ENCODE assay signal across 23 cellular contexts in the genomic region with DNA sequence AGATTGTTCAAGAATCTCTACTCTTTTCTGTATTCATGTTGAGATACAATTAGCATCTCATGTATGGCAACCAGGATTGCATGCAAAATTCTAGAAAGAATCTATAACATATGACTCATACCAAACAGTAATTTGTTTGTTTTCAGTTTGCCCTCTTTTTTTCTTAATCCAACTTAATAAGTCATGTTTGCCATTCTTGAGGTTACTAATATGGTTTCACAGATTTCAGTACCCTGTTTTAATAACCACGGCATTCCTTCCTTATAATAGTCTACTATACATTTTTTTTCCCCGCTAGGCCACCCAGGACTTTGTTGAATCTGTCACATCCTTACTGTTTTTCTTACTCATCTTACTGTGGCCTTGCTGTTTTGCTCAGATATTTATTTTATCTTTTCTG.
DNase-seq lines count a peak whose midpoint lies in the region; ATAC-seq, FAIRE-seq and TF ChIP-seq lines count a peak whose summit lies in the region.
"Had no signal": no experiment of that assay in that cellular context is flagged by ENCODE, and none has a peak within 500 bp of the region (broad histone marks: within the 10 kb centered on the region; RNA-seq: fewer than 3 reads in every experiment).

No MANE protein-coding gene starts in this region.

- no peak for FAIRE-seq in kidney (lab: Jason Lieb, UNC)

- H3K36me3 ChIP-seq in osteoblast (ENCODE audit: insufficient read depth, low read length) (peaks cover 11% of the 10 kb centered on the region), kidney (ENCODE audit: control insufficient read depth in 1 of 2, insufficient read depth in 2 of 2, low read length in 2 of 2) (no peaks in the 10 kb centered on the region)
- H3K36me3 ChIP-seq: gastroesophageal sphincter had no signal

- H3K4me3 ChIP-seq in cardiac fibroblast (replicated peaks in 1 of 2; ENCODE audit: low read depth in 2 of 2, low read length in 2 of 2) (no peak overlapping the region), osteoblast (ENCODE audit: insufficient read depth, low read length) (no peak overlapping the region), kidney (ENCODE audit: low read length in 2 of 2) (no peak overlapping the region)
- H3K4me3 ChIP-seq: gastroesophageal sphincter, skin epidermis had no signal

- DNase-seq in EH (ENCODE audit: low read depth) (peak; percentile 95), NCI-H1048 (lab: John Stamatoyannopoulos, UW) (peak; percentile 47), cardiac fibroblast (ENCODE audit: low read depth in 2 of 2) (peak; percentile 15 to 36), osteoblast (ENCODE audit: insufficient read length, low spot score, missing footprints) (peak; percentile 44), Right ventricle myocardium inferior (ENCODE audit: missing footprints) (no peak), kidney (no peak)
- no peak for DNase-seq in central memory CD4-positive, alpha-beta T cell
- DNase-seq: activated B cell treated with CpG ODN at 0.5 μM for 24 hours; activated CD8-positive, alpha-beta memory T cell treated with anti-CD3 and anti-CD28 coated beads for 24 hours; activated naive CD8-positive, alpha-beta T cell treated with anti-CD3 and anti-CD28 coated beads, Interleukin-2, amount 10 ng/mL, durations not matched to agents 7 days and 5 days; cerebellar nuclear complex; GOT3; left colon; NCI-H2081; NCI-H524; posterior cingulate gyrus; SIG-M5; stimulated activated CD4-positive, alpha-beta T cell treated with anti-CD3 and anti-CD28 coated beads, Interleukin-4, amount 100 ng/mL, for 24 hours; substantia nigra had no signal

- H3K27ac ChIP-seq in osteoblast (ENCODE audit: low read depth, low read length) (peak overlapping the region; percentile 82), kidney (ENCODE audit: low read depth in 2 of 2, low read length in 2 of 2) (no peak overlapping the region)
- H3K27ac ChIP-seq: C4-2B, gastroesophageal sphincter, skin epidermis had no signal

- no peak for TF ChIP-seq CTCF in cardiac fibroblast (IDR thresholded peaks at IDR 0.05; ENCODE audit: low read depth, low read length)
- no peak for TF ChIP-seq CTCF in osteoblast (IDR thresholded peaks at IDR 0.05; ENCODE audit: extremely low read depth, low read depth, low read length)
- no peak for TF ChIP-seq CTCF in kidney (IDR thresholded peaks at IDR 0.05; ENCODE audit: borderline replicate concordance, extremely low read depth, insufficient read depth)

- H2AFZ ChIP-seq in osteoblast (ENCODE audit: low read length), result no peak overlapping the region

- H3K27me3 ChIP-seq in osteoblast (ENCODE audit: insufficient read depth, low read length), result no peaks in the 10 kb centered on the region
- H3K27me3 ChIP-seq: gastroesophageal sphincter had no signal

- intact Hi-C loops in Right ventricle myocardium inferior (cut with DNase I) (no loop called here), kidney (cut with DNase I) (no loop called here)

- no peaks in the 10 kb centered on the region for H4K20me1 ChIP-seq in osteoblast (ENCODE audit: insufficient read depth, low read length)

- peaks cover 49% of the 10 kb centered on the region for H3K4me1 ChIP-seq in osteoblast (ENCODE audit: insufficient read depth, low read length)
- no peaks in the 10 kb centered on the region for H3K4me1 ChIP-seq in kidney (ENCODE audit: control insufficient read depth in 1 of 2, insufficient read depth in 1 of 2, low read depth in 1 of 2, low read length in 2 of 2)
- H3K4me1 ChIP-seq: gastroesophageal sphincter had no signal

- H3K9ac ChIP-seq in kidney (ENCODE audit: low read length in 2 of 2), result no peak overlapping the region

- H3K9me3 ChIP-seq in osteoblast (ENCODE audit: low read depth, low read length), result no peaks in the 10 kb centered on the region
- peaks cover 0 to 2% of the 10 kb centered on the region in 2 donors for H3K9me3 ChIP-seq in kidney (ENCODE audit: control insufficient read depth in 1 of 2, low read length in 2 of 2)
- H3K9me3 ChIP-seq: gastroesophageal sphincter had no signal

- H3K79me2 ChIP-seq in osteoblast (ENCODE audit: insufficient read depth, low read length), result peaks cover 2% of the 10 kb centered on the region

- no peak overlapping the region for H3K4me2 ChIP-seq in osteoblast (ENCODE audit: insufficient read depth, low read length)

- ATAC-seq in Right ventricle myocardium inferior (no peak), GM21447 (IDR thresholded peaks at IDR 0.05; ENCODE audit: unreplicated experiment) (no peak)
- ATAC-seq: gastroesophageal sphincter, left colon had no signal

Comparison
In these comparisons a context has a peak if more than half of its experiments do, and no peak if none do; other contexts are left out.
1. DNase-seq: peak in EH (single experiment), NCI-H1048 (single experiment), cardiac fibroblast (2 of 2) and osteoblast (single experiment); none in Right ventricle myocardium inferior (single experiment), kidney (single experiment) and central memory CD4-positive, alpha-beta T cell (single experiment).